Comparison of ENCODE assay signal across 27 cellular contexts in genomic region chr9:21967169-21967568, GRCh38. TPM values are rescaled to one million over a fixed set of nuclear protein-coding genes. Genes with fewer than 3 reads are reported as not detected.
A peak's percentile ranks its signal among the peaks of the same experiment; 100 is the strongest.
DNase-seq lines count a peak whose midpoint lies in the region; ATAC-seq and TF ChIP-seq lines count a peak whose summit lies in the region.
"Had no signal": no experiment of that assay in that cellular context is flagged by ENCODE, and none has a peak within 500 bp of the region (broad histone marks: within the 10 kb centered on the region; RNA-seq: fewer than 3 reads in every experiment).

No MANE protein-coding gene starts in this region.

- H3K27me3 Mint-ChIP-seq in activated CD8-positive, alpha-beta T cell treated with anti-CD3 and anti-CD28 coated beads, Interleukin-2, amount 10 ng/mL, durations not matched to agents 7 days and 5 days (ENCODE audit: low read depth): peaks cover 90% of the 10 kb centered on the region
- peaks cover 92% of the 10 kb centered on the region for H3K27me3 Mint-ChIP-seq in activated CD8-positive, alpha-beta T cell treated with anti-CD3 and anti-CD28 coated beads for 36 hours

- peaks cover 2% of the 10 kb centered on the region for H3K4me1 ChIP-seq in mesendoderm (ENCODE audit: control insufficient read depth, low read depth, low read length)
- H3K4me1 ChIP-seq in psoas muscle: peaks cover 14% of the 10 kb centered on the region

- H3K27ac ChIP-seq in mesendoderm (ENCODE audit: low read depth, low read length): no peak overlapping the region
- H3K27ac ChIP-seq in psoas muscle: no peak overlapping the region
- H3K27ac ChIP-seq: heart left ventricle, Peyer's patch, upper lobe of left lung had no signal

- no peak overlapping the region for H3K4ac ChIP-seq in mesendoderm (ENCODE audit: low read depth, low read length)

- no peaks in the 10 kb centered on the region for H3K36me3 ChIP-seq in mesendoderm (ENCODE audit: control insufficient read depth, insufficient read depth, low read length)
- no peaks in the 10 kb centered on the region for H3K36me3 ChIP-seq in psoas muscle (ENCODE audit: insufficient read depth in 1 of 2, low read depth in 1 of 2)
- H3K36me3 ChIP-seq: heart left ventricle, Peyer's patch, upper lobe of left lung had no signal

- H2BK15ac ChIP-seq in mesendoderm (replicated peaks; ENCODE audit: low read depth): no peak overlapping the region

- no peak overlapping the region for H3K23ac ChIP-seq in mesendoderm (ENCODE audit: low read length)

- peaks cover 44% of the 10 kb centered on the region for H3K36me3 Mint-ChIP-seq in activated CD8-positive, alpha-beta T cell treated with anti-CD3 and anti-CD28 coated beads, Interleukin-2, amount 10 ng/mL, durations not matched to agents 7 days and 5 days (ENCODE audit: low read depth)
- peaks cover 15% of the 10 kb centered on the region for H3K36me3 Mint-ChIP-seq in activated CD8-positive, alpha-beta T cell treated with anti-CD3 and anti-CD28 coated beads for 36 hours (ENCODE audit: low read depth)

- H3K4me3 ChIP-seq in mesendoderm (ENCODE audit: low read length) (no peak overlapping the region), psoas muscle (no peak overlapping the region)
- H3K4me3 ChIP-seq: heart left ventricle, Peyer's patch, upper lobe of left lung had no signal

- no CpG with 5 or more reads among the region's 19 CpGs for WGBS in mesendoderm (ENCODE audit: extremely low coverage, insufficient coverage, low lambda C conversion rate)
- WGBS in psoas muscle, 3 donors: 7 to 12% (median 10%) methylated on average over 19 of the region's 19 CpGs

- no peak for DNase-seq in activated CD8-positive, alpha-beta T cell treated with anti-CD3 and anti-CD28 coated beads, Interleukin-2, amount 10 ng/mL, durations not matched to agents 7 days and 5 days
- DNase-seq in activated CD8-positive, alpha-beta T cell treated with anti-CD3 and anti-CD28 coated beads for 36 hours: no peak
- DNase-seq in ELF-1 (ENCODE audit: low read depth, low spot score): peak; percentile 7
- peak; percentile 9 for DNase-seq in astrocyte of the hippocampus (ENCODE audit: low read depth, low spot score)
- DNase-seq in mesendoderm: peak; percentile 51
- DNase-seq in NCI-H187 (lab: John Stamatoyannopoulos, UW): no peak
- DNase-seq in psoas muscle: no peak
- DNase-seq in GM03348 (ENCODE audit: low spot score): no peak
- DNase-seq: activated CD4-positive, alpha-beta T cell treated with anti-CD3 and anti-CD28 coated beads for 1 hour; activated naive CD4-positive, alpha-beta T cell treated with anti-CD3 and anti-CD28 coated beads for 36 hours; activated T-cell treated with anti-CD3 and anti-CD28 coated beads, Interleukin-2, amount 50 U/mL, for 24 hours; DMS53; effector CD8-positive, alpha-beta T cell; GF-D8; heart left ventricle; mesenchymal stem cell; NCI-H1417; NCI-H2081 treated with DMSO at 0.1 percent for 48 hours; NCI-H345; occipital lobe; Peyer's patch; SIG-M5; small intestine; SW 1271; upper lobe of left lung had no signal

- H3K4me3 Mint-ChIP-seq in activated CD8-positive, alpha-beta T cell treated with anti-CD3 and anti-CD28 coated beads, Interleukin-2, amount 10 ng/mL, durations not matched to agents 7 days and 5 days: peak overlapping the region; percentile 6
- no peak overlapping the region for H3K4me3 Mint-ChIP-seq in activated CD8-positive, alpha-beta T cell treated with anti-CD3 and anti-CD28 coated beads for 36 hours
- H3K4me3 Mint-ChIP-seq: activated naive CD4-positive, alpha-beta T cell treated with anti-CD3 and anti-CD28 coated beads for 36 hours; activated T-cell treated with anti-CD3 and anti-CD28 coated beads, Interleukin-2, amount 50 U/mL, for 24 hours had no signal

- intact Hi-C loops in activated CD8-positive, alpha-beta T cell treated with anti-CD3 and anti-CD28 coated beads for 36 hours (cut with micrococcal nuclease): loop anchor here (5.0 kb wide), 1 partner anchor 40 kb away; the partner anchor contains the start of gene CDKN2B
- intact Hi-C loops in psoas muscle (cut with DNase I): no loop called here

- H3K9me3 ChIP-seq in psoas muscle: no peaks in the 10 kb centered on the region

- no peak overlapping the region for H3K18ac ChIP-seq in mesendoderm (ENCODE audit: low read length)

- CTCF ChIA-PET in activated CD8-positive, alpha-beta T cell treated with anti-CD3 and anti-CD28 coated beads, Interleukin-2, amount 10 ng/mL, durations not matched to agents 7 days and 5 days (lab: Charles Lee): interaction anchor here (1.9 to 3.1 kb wide), 2 partner anchors 42 to 154 kb away, joined by 11 to 20 read pairs; partner anchors contain the start of gene CDKN2B
- CTCF ChIA-PET in activated CD8-positive, alpha-beta T cell treated with anti-CD3 and anti-CD28 coated beads for 36 hours (lab: Charles Lee): interaction anchor here (1.0 to 3.0 kb wide), 3 partner anchors 41 to 280 kb away, joined by 3 to 23 read pairs (median 3); partner anchors contain the start of gene CDKN2B

- H3K79me2 ChIP-seq in mesendoderm (ENCODE audit: control insufficient read depth, insufficient read depth, low read length): no peaks in the 10 kb centered on the region

- no peak overlapping the region for H3K4me2 ChIP-seq in mesendoderm (ENCODE audit: low read length)

- no peak overlapping the region for H2BK5ac ChIP-seq in mesendoderm (ENCODE audit: low read length)

- no peak overlapping the region for H2BK120ac ChIP-seq in mesendoderm (ENCODE audit: low read depth, low read length)

- no peak overlapping the region for H4K5ac ChIP-seq in mesendoderm (ENCODE audit: low read length)

- peaks cover 19% of the 10 kb centered on the region for H3K9me3 Mint-ChIP-seq in activated CD8-positive, alpha-beta T cell treated with anti-CD3 and anti-CD28 coated beads, Interleukin-2, amount 10 ng/mL, durations not matched to agents 7 days and 5 days (ENCODE audit: insufficient read depth)
- H3K9me3 Mint-ChIP-seq in activated CD8-positive, alpha-beta T cell treated with anti-CD3 and anti-CD28 coated beads for 36 hours: peaks cover 15% of the 10 kb centered on the region

- H2AK5ac ChIP-seq in mesendoderm (ENCODE audit: low read length): no peak overlapping the region

- H3K56ac ChIP-seq in mesendoderm (ENCODE audit: low read length): no peak overlapping the region

- H3K4me1 Mint-ChIP-seq in activated CD8-positive, alpha-beta T cell treated with anti-CD3 and anti-CD28 coated beads, Interleukin-2, amount 10 ng/mL, durations not matched to agents 7 days and 5 days (ENCODE audit: low read depth): peaks cover 46% of the 10 kb centered on the region
- H3K4me1 Mint-ChIP-seq in activated CD8-positive, alpha-beta T cell treated with anti-CD3 and anti-CD28 coated beads for 36 hours (ENCODE audit: low read depth): peaks cover 9% of the 10 kb centered on the region

- H3K27me3 ChIP-seq in mesendoderm (ENCODE audit: insufficient read depth, low read length, poor library complexity): peaks cover 63% of the 10 kb centered on the region
- H3K27me3 ChIP-seq in psoas muscle (ENCODE audit: insufficient read depth in 3 of 3, low read length in 2 of 3): peaks cover 5 to 100% (median 42%) of the 10 kb centered on the region in 3 donors

- POLR2A ChIA-PET in activated CD8-positive, alpha-beta T cell treated with anti-CD3 and anti-CD28 coated beads, Interleukin-2, amount 10 ng/mL, durations not matched to agents 7 days and 5 days (lab: Charles Lee): interaction anchor here (1.1 kb wide), 1 partner anchor 99 kb away, joined by 3 read pairs; no protein-coding TSS in a partner anchor
- POLR2A ChIA-PET in activated CD8-positive, alpha-beta T cell treated with anti-CD3 and anti-CD28 coated beads for 36 hours (lab: Charles Lee): interaction anchor here (1.2 kb wide), 1 partner anchor 27 kb away, joined by 3 read pairs; the partner anchor contains the start of genes CDKN2A and CDKN2B-AS1

- H3K79me1 ChIP-seq in mesendoderm (ENCODE audit: low read length): no peaks in the 10 kb centered on the region

- no peak for TF ChIP-seq CTCF in activated CD8-positive, alpha-beta T cell treated with anti-CD3 and anti-CD28 coated beads for 36 hours (IDR thresholded peaks at IDR 0.05)
- no peak for TF ChIP-seq CTCF in psoas muscle (IDR thresholded peaks at IDR 0.05)

- no peak overlapping the region for H4K8ac ChIP-seq in mesendoderm (ENCODE audit: low read depth, low read length)

- H3K9ac ChIP-seq in mesendoderm (ENCODE audit: low read length): no peak overlapping the region

- no peak for ATAC-seq in activated CD8-positive, alpha-beta T cell treated with anti-CD3 and anti-CD28 coated beads, Interleukin-2, amount 10 ng/mL, durations not matched to agents 7 days and 5 days
- no peak for ATAC-seq in activated CD8-positive, alpha-beta T cell treated with anti-CD3 and anti-CD28 coated beads for 36 hours
- no peak for ATAC-seq in psoas muscle
- ATAC-seq: esophagus mucosa, heart left ventricle had no signal

- no peak overlapping the region for H3K27ac Mint-ChIP-seq in activated CD8-positive, alpha-beta T cell treated with anti-CD3 and anti-CD28 coated beads, Interleukin-2, amount 10 ng/mL, durations not matched to agents 7 days and 5 days
- H3K27ac Mint-ChIP-seq in activated CD8-positive, alpha-beta T cell treated with anti-CD3 and anti-CD28 coated beads for 36 hours: no peak overlapping the region
- H3K27ac Mint-ChIP-seq: activated naive CD4-positive, alpha-beta T cell treated with anti-CD3 and anti-CD28 coated beads for 36 hours; activated T-cell treated with anti-CD3 and anti-CD28 coated beads, Interleukin-2, amount 50 U/mL, for 24 hours had no signal

RNA-seq across cellular contexts. Expression of gene CDKN2A, which starts 27.0 kb away (rescaled TPM):
- total RNA-seq in activated CD8-positive, alpha-beta T cell treated with anti-CD3 and anti-CD28 coated beads, Interleukin-2, amount 10 ng/mL, durations not matched to agents 7 days and 5 days: 10 to 100 TPM; 32.9 to 39.7 TPM
- total RNA-seq in activated CD8-positive, alpha-beta T cell treated with anti-CD3 and anti-CD28 coated beads for 36 hours: 1 to 10 TPM; 2.1 to 2.5 TPM
- 1.2 TPM for polyA plus RNA-seq in mesendoderm (2013, experiment 1 of 2)
- polyA plus RNA-seq in mesendoderm (2013, experiment 2 of 2): 1.2 TPM
- under 1 TPM in 2 of 4 donors, not detected in 2; 0.32 to 0.66 TPM for total RNA-seq in psoas muscle
- polyA plus RNA-seq in psoas muscle: under 1 TPM in 1 of 3 donors, not detected in 2; 0.04 TPM
- total RNA-seq: A673, occipital lobe had no signal
- polyA plus RNA-seq: heart left ventricle had no signal

RNA-seq across cellular contexts. Expression of gene CDKN2B-AS1, which starts 27.4 kb away (rescaled TPM):
- 1 to 10 TPM; 6.4 to 6.9 TPM for total RNA-seq in activated CD8-positive, alpha-beta T cell treated with anti-CD3 and anti-CD28 coated beads, Interleukin-2, amount 10 ng/mL, durations not matched to agents 7 days and 5 days
- under 1 TPM; 0.41 to 0.81 TPM for total RNA-seq in activated CD8-positive, alpha-beta T cell treated with anti-CD3 and anti-CD28 coated beads for 36 hours
- polyA plus RNA-seq in mesendoderm (2013, experiment 1 of 2): 0.10 TPM
- 0.06 TPM for polyA plus RNA-seq in mesendoderm (2013, experiment 2 of 2)
- total RNA-seq in psoas muscle: under 1 TPM in 1 of 4 donors, not detected in 3; 0.40 TPM
- not detected for polyA plus RNA-seq in psoas muscle
- total RNA-seq: A673 had no signal
- polyA plus RNA-seq: heart left ventricle had no signal

RNA-seq across cellular contexts. Expression of gene CDKN2B, which starts 41.9 kb away (rescaled TPM):
- 1 to 10 TPM; 2.3 to 3.1 TPM for total RNA-seq in activated CD8-positive, alpha-beta T cell treated with anti-CD3 and anti-CD28 coated beads, Interleukin-2, amount 10 ng/mL, durations not matched to agents 7 days and 5 days
- not detected for total RNA-seq in activated CD8-positive, alpha-beta T cell treated with anti-CD3 and anti-CD28 coated beads for 36 hours
- 1.0 TPM for polyA plus RNA-seq in mesendoderm (2013, experiment 1 of 2)
- polyA plus RNA-seq in mesendoderm (2013, experiment 2 of 2): 1.3 TPM
- 10 to 100 TPM in 1 of 4 donors, 1 to 10 TPM in 3; 5.4 to 12.3 (median 8.3) TPM for total RNA-seq in psoas muscle
- 10 to 100 TPM in 1 of 3 donors, 1 to 10 TPM in 2; 1.7 to 11.3 (median 5.5) TPM for polyA plus RNA-seq in psoas muscle
- total RNA-seq: A673; activated naive CD4-positive, alpha-beta T cell treated with anti-CD3 and anti-CD28 coated beads for 36 hours had no signal

Comparison
In these comparisons a context has a peak if more than half of its experiments do, and no peak if none do; other contexts are left out.
1. RNA of gene CDKN2A, which starts 27.0 kb away (total RNA-seq): 32.9 to 39.7 TPM in activated CD8-positive, alpha-beta T cell treated with anti-CD3 and anti-CD28 coated beads, Interleukin-2, amount 10 ng/mL, durations not matched to agents 7 days and 5 days; 2.1 to 2.5 TPM in activated CD8-positive, alpha-beta T cell treated with anti-CD3 and anti-CD28 coated beads for 36 hours and 0.32 to 0.66 TPM in psoas muscle; every median in the first group is over 4 times any median in the second.
2. RNA of gene CDKN2B-AS1, which starts 27.4 kb away (total RNA-seq): 6.4 to 6.9 TPM in activated CD8-positive, alpha-beta T cell treated with anti-CD3 and anti-CD28 coated beads, Interleukin-2, amount 10 ng/mL, durations not matched to agents 7 days and 5 days; 0.41 to 0.81 TPM in activated CD8-positive, alpha-beta T cell treated with anti-CD3 and anti-CD28 coated beads for 36 hours and 0.40 TPM in psoas muscle; every median in the first group is over 4 times any median in the second.
3. DNase-seq: peak in ELF-1 (single experiment), astrocyte of the hippocampus (single experiment) and mesendoderm (single experiment); none in activated CD8-positive, alpha-beta T cell treated with anti-CD3 and anti-CD28 coated beads, Interleukin-2, amount 10 ng/mL, durations not matched to agents 7 days and 5 days (single experiment), activated CD8-positive, alpha-beta T cell treated with anti-CD3 and anti-CD28 coated beads for 36 hours (single experiment), NCI-H187 (0 of 2), psoas muscle (0 of 2) and GM03348 (single experiment).